Comparison of ENCODE assay signal across 10 cellular contexts in the genomic region with DNA sequence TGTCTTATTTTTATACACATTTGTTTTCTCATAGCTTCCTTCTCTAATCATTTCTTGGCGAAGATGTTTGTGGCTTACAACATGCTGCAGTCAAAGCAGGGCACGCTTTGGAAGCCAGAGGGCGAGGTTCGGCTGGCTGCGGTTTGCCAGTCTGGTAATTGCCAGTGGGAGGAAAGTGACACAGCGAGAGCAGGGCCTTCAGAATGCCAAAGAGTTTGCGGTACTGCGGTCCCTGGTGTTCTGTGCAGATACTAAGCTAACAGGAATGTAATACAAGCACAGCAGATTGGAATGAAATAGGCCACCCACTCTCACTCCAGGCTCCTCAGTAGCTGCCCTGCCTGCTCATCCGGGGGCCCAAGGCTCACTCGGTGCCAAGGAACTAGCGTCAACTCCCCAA. TPM values are rescaled to one million over a fixed set of nuclear protein-coding genes. Genes with fewer than 3 reads are reported as not detected.
DNase-seq lines count a peak whose midpoint lies in the region; ATAC-seq and TF ChIP-seq lines count a peak whose summit lies in the region.
"Had no signal": no experiment of that assay in that cellular context is flagged by ENCODE, and none has a peak within 500 bp of the region (broad histone marks: within the 10 kb centered on the region; RNA-seq: fewer than 3 reads in every experiment).

No MANE protein-coding gene starts in this region.

- TF ChIP-seq CTCF in GM23338 (conservative IDR thresholded peaks at IDR 0.05; ENCODE audit: low read depth in 2 of 2) (peak; percentile 33 to 52), gastroesophageal sphincter (IDR thresholded peaks at IDR 0.05) (no peak), endothelial cell (IDR thresholded peaks at IDR 0.05; ENCODE audit: unreplicated experiment) (no peak)

- H3K27me3 ChIP-seq in GM23338 (ENCODE audit: insufficient read depth): no peaks in the 10 kb centered on the region
- H3K27me3 ChIP-seq in gastroesophageal sphincter: no peaks in the 10 kb centered on the region

- H3K36me3 ChIP-seq in GM23338 (ENCODE audit: insufficient read depth) (no peaks in the 10 kb centered on the region), gastroesophageal sphincter (no peaks in the 10 kb centered on the region)

- H3K36me3 Mint-ChIP-seq in GM23338 (ENCODE audit: low read depth) (no peaks in the 10 kb centered on the region), endothelial cell (ENCODE audit: low read depth, unreplicated experiment) (no peaks in the 10 kb centered on the region)
- H3K36me3 Mint-ChIP-seq: activated naive CD8-positive, alpha-beta T cell treated with anti-CD3 and anti-CD28 coated beads, Interleukin-2, amount 10 ng/mL, durations not matched to agents 7 days and 5 days had no signal

- TF ChIP-seq POLR2A in gastroesophageal sphincter (IDR thresholded peaks at IDR 0.05): no peak

- no peak for TF ChIP-seq EP300 in gastroesophageal sphincter (IDR thresholded peaks at IDR 0.05)

- H2AFZ ChIP-seq in GM23338: peak overlapping the region; percentile 91; the same call in 1 of the 2 replicates

- H3K4me1 Mint-ChIP-seq in GM23338: peaks cover 27% of the 10 kb centered on the region
- H3K4me1 Mint-ChIP-seq in endothelial cell (ENCODE audit: unreplicated experiment): peaks cover 20% of the 10 kb centered on the region
- H3K4me1 Mint-ChIP-seq: activated naive CD8-positive, alpha-beta T cell treated with anti-CD3 and anti-CD28 coated beads, Interleukin-2, amount 10 ng/mL, durations not matched to agents 7 days and 5 days had no signal

- WGBS in gastroesophageal sphincter (ENCODE audit: low coverage in 1 of 2), 2 donors: 43 to 67% methylated on average over 3 to 6 of the region's 11 CpGs

- H3K27ac Mint-ChIP-seq in GM23338: no peak overlapping the region
- no peak overlapping the region for H3K27ac Mint-ChIP-seq in endothelial cell (ENCODE audit: unreplicated experiment)
- H3K27ac Mint-ChIP-seq: activated naive CD8-positive, alpha-beta T cell treated with anti-CD3 and anti-CD28 coated beads, Interleukin-2, amount 10 ng/mL, durations not matched to agents 7 days and 5 days had no signal

- H3K27ac ChIP-seq in GM23338 (ENCODE audit: low read depth) (no peak overlapping the region), gastroesophageal sphincter (no peak overlapping the region)

- peak; percentile 20; the same call in 2 of the 3 replicates for ATAC-seq in GM23338
- ATAC-seq in gastroesophageal sphincter: peak; percentile 46
- ATAC-seq in GM21619 (IDR thresholded peaks at IDR 0.05; ENCODE audit: unreplicated experiment): no peak
- no peak for ATAC-seq in GM18870 (IDR thresholded peaks at IDR 0.05; ENCODE audit: unreplicated experiment)

- no peaks in the 10 kb centered on the region for H3K9me2 ChIP-seq in GM23338 (ENCODE audit: insufficient read depth)

- H3K9me3 ChIP-seq in gastroesophageal sphincter: no peaks in the 10 kb centered on the region

- H3K4me3 Mint-ChIP-seq in GM23338 (no peak overlapping the region), endothelial cell (ENCODE audit: unreplicated experiment) (no peak overlapping the region)
- H3K4me3 Mint-ChIP-seq: activated naive CD8-positive, alpha-beta T cell treated with anti-CD3 and anti-CD28 coated beads, Interleukin-2, amount 10 ng/mL, durations not matched to agents 7 days and 5 days had no signal

- DNase-seq in GM23338 (ENCODE audit: low spot score) (peak; percentile 13), SW480 (ENCODE audit: low spot score) (peak; percentile 97), renal cortical epithelial cell (ENCODE audit: low read depth) (peak; percentile 93), endothelial cell (ENCODE audit: low spot score) (no peak), NCI-H748 treated with DMSO at 0.1 percent for 48 hours (lab: John Stamatoyannopoulos, UW) (no peak)
- DNase-seq: activated naive CD8-positive, alpha-beta T cell treated with anti-CD3 and anti-CD28 coated beads, Interleukin-2, amount 10 ng/mL, durations not matched to agents 7 days and 5 days; NCI-H2081 had no signal

- no peaks in the 10 kb centered on the region for H3F3A ChIP-seq in GM23338 (replicated peaks; ENCODE audit: low read depth)

- H3K4me1 ChIP-seq in GM23338 (ENCODE audit: insufficient read depth) (peaks cover 20% of the 10 kb centered on the region), gastroesophageal sphincter (no peaks in the 10 kb centered on the region)

- H3K9me3 Mint-ChIP-seq in GM23338 (no peaks in the 10 kb centered on the region; the same call in 2 of the 3 replicates), endothelial cell (ENCODE audit: unreplicated experiment) (no peaks in the 10 kb centered on the region)
- H3K9me3 Mint-ChIP-seq: activated naive CD8-positive, alpha-beta T cell treated with anti-CD3 and anti-CD28 coated beads, Interleukin-2, amount 10 ng/mL, durations not matched to agents 7 days and 5 days had no signal

- H4K20me1 ChIP-seq in GM23338 (replicated peaks; ENCODE audit: insufficient read depth): no peaks in the 10 kb centered on the region

- peaks cover 8% of the 10 kb centered on the region for H3K27me3 Mint-ChIP-seq in GM23338 (ENCODE audit: insufficient read depth, low read depth, poor library complexity)
- H3K27me3 Mint-ChIP-seq in endothelial cell (ENCODE audit: unreplicated experiment): peaks cover 2% of the 10 kb centered on the region

- no peak overlapping the region for H3K4me2 ChIP-seq in GM23338

- H3K4me3 ChIP-seq in GM23338 (no peak overlapping the region), gastroesophageal sphincter (no peak overlapping the region)

- no peaks in the 10 kb centered on the region for H3K79me2 ChIP-seq in GM23338 (replicated peaks; ENCODE audit: insufficient read depth)

TF ChIP-seq in GM23338, 12 proteins besides CTCF, POLR2A, EP300 and RAD21 (continues in another document):
- TF ChIP-seq EZH2 (IDR thresholded peaks at IDR 0.05; ENCODE audit: low read depth, unreplicated experiment): no peak
- TF ChIP-seq, protein P1, sequence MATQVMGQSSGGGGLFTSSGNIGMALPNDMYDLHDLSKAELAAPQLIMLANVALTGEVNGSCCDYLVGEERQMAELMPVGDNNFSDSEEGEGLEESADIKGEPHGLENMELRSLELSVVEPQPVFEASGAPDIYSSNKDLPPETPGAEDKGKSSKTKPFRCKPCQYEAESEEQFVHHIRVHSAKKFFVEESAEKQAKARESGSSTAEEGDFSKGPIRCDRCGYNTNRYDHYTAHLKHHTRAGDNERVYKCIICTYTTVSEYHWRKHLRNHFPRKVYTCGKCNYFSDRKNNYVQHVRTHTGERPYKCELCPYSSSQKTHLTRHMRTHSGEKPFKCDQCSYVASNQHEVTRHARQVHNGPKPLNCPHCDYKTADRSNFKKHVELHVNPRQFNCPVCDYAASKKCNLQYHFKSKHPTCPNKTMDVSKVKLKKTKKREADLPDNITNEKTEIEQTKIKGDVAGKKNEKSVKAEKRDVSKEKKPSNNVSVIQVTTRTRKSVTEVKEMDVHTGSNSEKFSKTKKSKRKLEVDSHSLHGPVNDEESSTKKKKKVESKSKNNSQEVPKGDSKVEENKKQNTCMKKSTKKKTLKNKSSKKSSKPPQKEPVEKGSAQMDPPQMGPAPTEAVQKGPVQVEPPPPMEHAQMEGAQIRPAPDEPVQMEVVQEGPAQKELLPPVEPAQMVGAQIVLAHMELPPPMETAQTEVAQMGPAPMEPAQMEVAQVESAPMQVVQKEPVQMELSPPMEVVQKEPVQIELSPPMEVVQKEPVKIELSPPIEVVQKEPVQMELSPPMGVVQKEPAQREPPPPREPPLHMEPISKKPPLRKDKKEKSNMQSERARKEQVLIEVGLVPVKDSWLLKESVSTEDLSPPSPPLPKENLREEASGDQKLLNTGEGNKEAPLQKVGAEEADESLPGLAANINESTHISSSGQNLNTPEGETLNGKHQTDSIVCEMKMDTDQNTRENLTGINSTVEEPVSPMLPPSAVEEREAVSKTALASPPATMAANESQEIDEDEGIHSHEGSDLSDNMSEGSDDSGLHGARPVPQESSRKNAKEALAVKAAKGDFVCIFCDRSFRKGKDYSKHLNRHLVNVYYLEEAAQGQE (IDR thresholded peaks at IDR 0.05; ENCODE audit: unreplicated experiment): no peak
- TF ChIP-seq JUNB (IDR thresholded peaks at IDR 0.05; ENCODE audit: unreplicated experiment): no peak
- TF ChIP-seq POLR2AphosphoS5 (IDR thresholded peaks at IDR 0.05; ENCODE audit: low read depth): no peak

RNA-seq across cellular contexts. Expression of gene TGM3, which starts 58.7 kb away (rescaled TPM):
- total RNA-seq in GM23338 (2014; rRNA removed; shearing (Covaris generic)): 0.08 TPM in 1 of 2 replicates, not detected in the other
- 0.08 TPM in 1 of 2 replicates, not detected in the other for polyA plus RNA-seq in GM23338 (2016; fragmentation: Nextera tagmentation; extraction: Ambion mirVana)
- 10 to 100 TPM in 1 of 4 donors, 1 to 10 TPM in 3; 1.1 to 46.7 (median 4.1) TPM for total RNA-seq in gastroesophageal sphincter
- not detected in 2 replicates for total RNA-seq in renal cortical epithelial cell
- not detected for total RNA-seq in endothelial cell (ENCODE audit: unreplicated experiment)
- total RNA-seq: activated naive CD8-positive, alpha-beta T cell treated with anti-CD3 and anti-CD28 coated beads, Interleukin-2, amount 10 ng/mL, durations not matched to agents 7 days and 5 days had no signal

Comparison
In these comparisons a context has a peak if more than half of its experiments do, and no peak if none do; other contexts are left out.
1. ATAC-seq: peak in GM23338 (single experiment) and gastroesophageal sphincter (single experiment); none in GM21619 (single experiment) and GM18870 (single experiment).
2. DNase-seq: peak in GM23338 (single experiment), SW480 (single experiment) and renal cortical epithelial cell (single experiment); none in endothelial cell (single experiment) and NCI-H748 treated with DMSO at 0.1 percent for 48 hours (single experiment).
3. CTCF ChIP-seq: peak in GM23338 (2 of 2); none in gastroesophageal sphincter (0 of 4) and endothelial cell (single experiment).